In the genomic region with DNA sequence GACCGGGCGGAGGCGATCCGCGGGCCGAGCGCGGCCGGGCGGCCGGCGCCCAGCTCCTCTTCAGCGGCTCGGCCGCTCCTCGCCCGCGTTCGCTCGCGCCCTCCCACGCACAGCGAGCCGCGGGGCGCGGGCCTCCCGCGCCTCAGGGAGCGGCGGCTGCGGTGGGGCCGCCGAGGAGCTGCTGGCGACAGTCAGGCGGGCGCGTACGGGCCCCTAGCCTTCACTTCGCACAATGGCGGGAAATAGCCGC, we compare ENCODE assay signal across 1 cellular context.
TF ChIP-seq lines count a peak whose summit lies in the region.

A gene with protein sequence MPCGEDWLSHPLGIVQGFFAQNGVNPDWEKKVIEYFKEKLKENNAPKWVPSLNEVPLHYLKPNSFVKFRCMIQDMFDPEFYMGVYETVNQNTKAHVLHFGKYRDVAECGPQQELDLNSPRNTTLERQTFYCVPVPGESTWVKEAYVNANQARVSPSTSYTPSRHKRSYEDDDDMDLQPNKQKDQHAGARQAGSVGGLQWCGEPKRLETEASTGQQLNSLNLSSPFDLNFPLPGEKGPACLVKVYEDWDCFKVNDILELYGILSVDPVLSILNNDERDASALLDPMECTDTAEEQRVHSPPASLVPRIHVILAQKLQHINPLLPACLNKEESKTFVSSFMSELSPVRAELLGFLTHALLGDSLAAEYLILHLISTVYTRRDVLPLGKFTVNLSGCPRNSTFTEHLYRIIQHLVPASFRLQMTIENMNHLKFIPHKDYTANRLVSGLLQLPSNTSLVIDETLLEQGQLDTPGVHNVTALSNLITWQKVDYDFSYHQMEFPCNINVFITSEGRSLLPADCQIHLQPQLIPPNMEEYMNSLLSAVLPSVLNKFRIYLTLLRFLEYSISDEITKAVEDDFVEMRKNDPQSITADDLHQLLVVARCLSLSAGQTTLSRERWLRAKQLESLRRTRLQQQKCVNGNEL (minus strand): TSS at position 234 of the 250 bp plus-strand sequence. CDS start 259 bp downstream, outside the sequence.

TF ChIP-seq in HepG2, 621 proteins besides CTCF, POLR2A, EP300 and RAD21 (continued from another document and continues in another):
- TF ChIP-seq, protein P1, sequence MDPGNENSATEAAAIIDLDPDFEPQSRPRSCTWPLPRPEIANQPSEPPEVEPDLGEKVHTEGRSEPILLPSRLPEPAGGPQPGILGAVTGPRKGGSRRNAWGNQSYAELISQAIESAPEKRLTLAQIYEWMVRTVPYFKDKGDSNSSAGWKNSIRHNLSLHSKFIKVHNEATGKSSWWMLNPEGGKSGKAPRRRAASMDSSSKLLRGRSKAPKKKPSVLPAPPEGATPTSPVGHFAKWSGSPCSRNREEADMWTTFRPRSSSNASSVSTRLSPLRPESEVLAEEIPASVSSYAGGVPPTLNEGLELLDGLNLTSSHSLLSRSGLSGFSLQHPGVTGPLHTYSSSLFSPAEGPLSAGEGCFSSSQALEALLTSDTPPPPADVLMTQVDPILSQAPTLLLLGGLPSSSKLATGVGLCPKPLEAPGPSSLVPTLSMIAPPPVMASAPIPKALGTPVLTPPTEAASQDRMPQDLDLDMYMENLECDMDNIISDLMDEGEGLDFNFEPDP (CRISPR knock-in tag; conservative IDR thresholded peaks at IDR 0.05) = no peak
- TF ChIP-seq, protein P2, sequence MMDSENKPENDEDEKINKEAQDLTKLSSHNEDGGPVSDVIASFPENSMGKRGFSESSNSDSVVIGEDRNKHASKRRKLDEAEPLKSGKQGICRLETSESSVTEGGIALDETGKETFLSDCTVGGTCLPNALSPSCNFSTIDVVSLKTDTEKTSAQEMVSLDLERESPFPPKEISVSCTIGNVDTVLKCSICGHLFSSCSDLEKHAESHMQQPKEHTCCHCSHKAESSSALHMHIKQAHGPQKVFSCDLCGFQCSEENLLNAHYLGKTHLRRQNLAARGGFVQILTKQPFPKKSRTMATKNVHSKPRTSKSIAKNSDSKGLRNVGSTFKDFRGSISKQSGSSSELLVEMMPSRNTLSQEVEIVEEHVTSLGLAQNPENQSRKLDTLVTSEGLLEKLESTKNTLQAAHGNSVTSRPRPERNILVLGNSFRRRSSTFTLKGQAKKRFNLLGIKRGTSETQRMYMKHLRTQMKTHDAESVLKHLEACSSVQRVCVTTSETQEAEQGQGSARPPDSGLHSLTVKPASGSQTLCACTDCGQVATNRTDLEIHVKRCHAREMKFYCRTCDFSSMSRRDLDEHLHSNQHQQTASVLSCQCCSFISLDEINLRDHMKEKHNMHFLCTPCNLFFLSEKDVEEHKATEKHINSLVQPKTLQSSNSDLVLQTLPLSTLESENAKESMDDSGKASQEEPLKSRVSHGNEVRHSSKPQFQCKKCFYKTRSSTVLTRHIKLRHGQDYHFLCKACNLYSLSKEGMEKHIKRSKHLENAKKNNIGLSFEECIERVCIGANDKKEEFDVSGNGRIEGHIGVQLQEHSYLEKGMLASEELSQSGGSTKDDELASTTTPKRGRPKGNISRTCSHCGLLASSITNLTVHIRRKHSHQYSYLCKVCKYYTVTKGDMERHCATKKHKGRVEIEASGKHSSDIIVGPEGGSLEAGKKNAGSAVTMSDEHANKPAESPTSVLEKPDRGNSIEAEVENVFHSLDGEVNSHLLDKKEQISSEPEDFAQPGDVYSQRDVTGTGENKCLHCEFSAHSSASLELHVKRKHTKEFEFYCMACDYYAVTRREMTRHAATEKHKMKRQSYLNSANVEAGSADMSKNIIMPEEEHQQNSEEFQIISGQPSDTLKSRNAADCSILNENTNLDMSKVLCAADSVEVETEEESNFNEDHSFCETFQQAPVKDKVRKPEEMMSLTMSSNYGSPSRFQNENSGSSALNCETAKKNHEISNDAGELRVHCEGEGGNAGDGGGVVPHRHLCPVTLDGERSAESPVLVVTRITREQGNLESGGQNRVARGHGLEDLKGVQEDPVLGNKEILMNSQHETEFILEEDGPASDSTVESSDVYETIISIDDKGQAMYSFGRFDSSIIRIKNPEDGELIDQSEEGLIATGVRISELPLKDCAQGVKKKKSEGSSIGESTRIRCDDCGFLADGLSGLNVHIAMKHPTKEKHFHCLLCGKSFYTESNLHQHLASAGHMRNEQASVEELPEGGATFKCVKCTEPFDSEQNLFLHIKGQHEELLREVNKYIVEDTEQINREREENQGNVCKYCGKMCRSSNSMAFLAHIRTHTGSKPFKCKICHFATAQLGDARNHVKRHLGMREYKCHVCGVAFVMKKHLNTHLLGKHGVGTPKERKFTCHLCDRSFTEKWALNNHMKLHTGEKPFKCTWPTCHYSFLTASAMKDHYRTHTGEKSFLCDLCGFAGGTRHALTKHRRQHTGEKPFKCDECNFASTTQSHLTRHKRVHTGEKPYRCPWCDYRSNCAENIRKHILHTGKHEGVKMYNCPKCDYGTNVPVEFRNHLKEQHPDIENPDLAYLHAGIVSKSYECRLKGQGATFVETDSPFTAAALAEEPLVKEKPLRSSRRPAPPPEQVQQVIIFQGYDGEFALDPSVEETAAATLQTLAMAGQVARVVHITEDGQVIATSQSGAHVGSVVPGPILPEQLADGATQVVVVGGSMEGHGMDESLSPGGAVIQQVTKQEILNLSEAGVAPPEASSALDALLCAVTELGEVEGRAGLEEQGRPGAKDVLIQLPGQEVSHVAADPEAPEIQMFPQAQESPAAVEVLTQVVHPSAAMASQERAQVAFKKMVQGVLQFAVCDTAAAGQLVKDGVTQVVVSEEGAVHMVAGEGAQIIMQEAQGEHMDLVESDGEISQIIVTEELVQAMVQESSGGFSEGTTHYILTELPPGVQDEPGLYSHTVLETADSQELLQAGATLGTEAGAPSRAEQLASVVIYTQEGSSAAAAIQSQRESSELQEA (CRISPR knock-in tag; IDR thresholded peaks at IDR 0.05; ENCODE audit: not compliant biosample characterization) = no peak
- TF ChIP-seq TMF1 (CRISPR knock-in tag; IDR thresholded peaks at IDR 0.05; ENCODE audit: low read depth) = 0 out of 2 replicates have a peak, but pooled peaks have one; percentile 47
- no peak for TF ChIP-seq RBM22 (optimal IDR thresholded peaks at IDR 0.05; ENCODE audit: low read length)
- TF ChIP-seq CCDC6 (CRISPR knock-in tag; IDR thresholded peaks at IDR 0.05) = 0 out of 2 replicates have a peak, but pooled peaks have one; percentile 62
- no peak for TF ChIP-seq MAFG (CRISPR knock-in tag; IDR thresholded peaks at IDR 0.05)
- 0 out of 2 replicates have a peak, but pooled peaks have one; percentile 20 for TF ChIP-seq SNAI1 (CRISPR knock-in tag; IDR thresholded peaks at IDR 0.05; ENCODE audit: borderline replicate concordance)
- no peak for TF ChIP-seq ZBTB3 (CRISPR knock-in tag; IDR thresholded peaks at IDR 0.05; ENCODE audit: borderline replicate concordance, low read depth)
- no peak for TF ChIP-seq ZNF780A (CRISPR knock-in tag; IDR thresholded peaks at IDR 0.05)
- TF ChIP-seq MEF2D (CRISPR knock-in tag; IDR thresholded peaks at IDR 0.05) = no peak
- 0 out of 2 replicates have a peak, but pooled peaks have one; percentile 25 for TF ChIP-seq ZNF230 (CRISPR knock-in tag; IDR thresholded peaks at IDR 0.05)
- no peak for TF ChIP-seq FOXK1 (CRISPR knock-in tag; IDR thresholded peaks at IDR 0.05; ENCODE audit: borderline replicate concordance, low read depth)
- TF ChIP-seq, protein P3, sequence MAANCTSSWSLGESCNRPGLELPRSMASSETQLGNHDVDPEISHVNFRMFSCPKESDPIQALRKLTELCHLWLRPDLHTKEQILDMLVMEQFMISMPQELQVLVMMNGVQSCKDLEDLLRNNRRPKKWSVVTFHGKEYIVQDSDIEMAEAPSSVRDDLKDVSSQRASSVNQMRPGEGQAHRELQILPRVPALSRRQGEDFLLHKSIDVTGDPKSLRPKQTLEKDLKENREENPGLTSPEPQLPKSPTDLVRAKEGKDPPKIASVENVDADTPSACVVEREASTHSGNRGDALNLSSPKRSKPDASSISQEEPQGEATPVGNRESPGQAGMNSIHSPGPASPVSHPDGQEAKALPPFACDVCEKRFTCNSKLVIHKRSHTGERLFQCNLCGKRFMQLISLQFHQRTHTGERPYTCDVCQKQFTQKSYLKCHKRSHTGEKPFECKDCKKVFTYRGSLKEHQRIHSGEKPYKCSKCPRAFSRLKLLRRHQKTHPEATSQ (CRISPR knock-in tag; IDR thresholded peaks at IDR 0.05; ENCODE audit: borderline replicate concordance) = no peak
- 0 out of 2 replicates have a peak, but pooled peaks have one; percentile 15 for TF ChIP-seq ZNF446 (CRISPR knock-in tag; IDR thresholded peaks at IDR 0.05)
- no peak for TF ChIP-seq GFI1 (CRISPR knock-in tag; IDR thresholded peaks at IDR 0.05; ENCODE audit: borderline replicate concordance)
- no peak for TF ChIP-seq ZNF557 (CRISPR knock-in tag; IDR thresholded peaks at IDR 0.05)
- TF ChIP-seq, protein P4, sequence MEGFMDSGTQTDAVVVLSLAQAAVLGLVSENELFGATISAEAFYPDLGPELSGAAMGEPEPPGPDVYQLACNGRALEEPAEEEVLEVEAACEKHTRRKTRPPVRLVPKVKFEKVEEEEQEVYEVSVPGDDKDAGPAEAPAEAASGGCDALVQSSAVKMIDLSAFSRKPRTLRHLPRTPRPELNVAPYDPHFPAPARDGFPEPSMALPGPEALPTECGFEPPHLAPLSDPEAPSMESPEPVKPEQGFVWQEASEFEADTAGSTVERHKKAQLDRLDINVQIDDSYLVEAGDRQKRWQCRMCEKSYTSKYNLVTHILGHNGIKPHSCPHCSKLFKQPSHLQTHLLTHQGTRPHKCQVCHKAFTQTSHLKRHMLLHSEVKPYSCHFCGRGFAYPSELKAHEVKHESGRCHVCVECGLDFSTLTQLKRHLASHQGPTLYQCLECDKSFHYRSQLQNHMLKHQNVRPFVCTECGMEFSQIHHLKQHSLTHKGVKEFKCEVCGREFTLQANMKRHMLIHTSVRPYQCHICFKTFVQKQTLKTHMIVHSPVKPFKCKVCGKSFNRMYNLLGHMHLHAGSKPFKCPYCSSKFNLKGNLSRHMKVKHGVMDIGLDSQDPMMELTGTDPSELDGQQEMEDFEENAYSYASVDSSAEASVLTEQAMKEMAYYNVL (CRISPR knock-in tag; IDR thresholded peaks at IDR 0.05; ENCODE audit: borderline replicate concordance) = 0 out of 2 replicates have a peak, but pooled peaks have one; percentile 8
- TF ChIP-seq, protein P5, sequence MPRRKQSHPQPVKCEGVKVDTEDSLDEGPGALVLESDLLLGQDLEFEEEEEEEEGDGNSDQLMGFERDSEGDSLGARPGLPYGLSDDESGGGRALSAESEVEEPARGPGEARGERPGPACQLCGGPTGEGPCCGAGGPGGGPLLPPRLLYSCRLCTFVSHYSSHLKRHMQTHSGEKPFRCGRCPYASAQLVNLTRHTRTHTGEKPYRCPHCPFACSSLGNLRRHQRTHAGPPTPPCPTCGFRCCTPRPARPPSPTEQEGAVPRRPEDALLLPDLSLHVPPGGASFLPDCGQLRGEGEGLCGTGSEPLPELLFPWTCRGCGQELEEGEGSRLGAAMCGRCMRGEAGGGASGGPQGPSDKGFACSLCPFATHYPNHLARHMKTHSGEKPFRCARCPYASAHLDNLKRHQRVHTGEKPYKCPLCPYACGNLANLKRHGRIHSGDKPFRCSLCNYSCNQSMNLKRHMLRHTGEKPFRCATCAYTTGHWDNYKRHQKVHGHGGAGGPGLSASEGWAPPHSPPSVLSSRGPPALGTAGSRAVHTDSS (CRISPR knock-in tag; conservative IDR thresholded peaks at IDR 0.05) = no peak
- 0 out of 2 replicates have a peak, but pooled peaks have one; percentile 40 for TF ChIP-seq ZNF678 (CRISPR knock-in tag; IDR thresholded peaks at IDR 0.05)
- no peak for TF ChIP-seq SALL1 (CRISPR knock-in tag; IDR thresholded peaks at IDR 0.05)
- TF ChIP-seq SNAPC2 (CRISPR knock-in tag; IDR thresholded peaks at IDR 0.05) = no peak
- no peak for TF ChIP-seq SAFB2 (CRISPR knock-in tag; IDR thresholded peaks at IDR 0.05; ENCODE audit: borderline replicate concordance, low read depth)
- 0 out of 2 replicates have a peak, but pooled peaks have one; percentile 30 for TF ChIP-seq ZNF546 (CRISPR knock-in tag; conservative IDR thresholded peaks at IDR 0.05)
- no peak for TF ChIP-seq ZNF329 (CRISPR knock-in tag; IDR thresholded peaks at IDR 0.05; ENCODE audit: low read depth)
- peak; percentile 83 for TF ChIP-seq RBFOX2 (IDR thresholded peaks at IDR 0.05; ENCODE audit: low read depth, low read length)
- TF ChIP-seq NBN (conservative IDR thresholded peaks at IDR 0.05) = no peak
- no peak for TF ChIP-seq HDAC6 (IDR thresholded peaks at IDR 0.05; ENCODE audit: low read depth, low read length)
- TF ChIP-seq MYC (CRISPR knock-in tag; IDR thresholded peaks at IDR 0.05; ENCODE audit: borderline replicate concordance) = no peak
- TF ChIP-seq, protein P6, sequence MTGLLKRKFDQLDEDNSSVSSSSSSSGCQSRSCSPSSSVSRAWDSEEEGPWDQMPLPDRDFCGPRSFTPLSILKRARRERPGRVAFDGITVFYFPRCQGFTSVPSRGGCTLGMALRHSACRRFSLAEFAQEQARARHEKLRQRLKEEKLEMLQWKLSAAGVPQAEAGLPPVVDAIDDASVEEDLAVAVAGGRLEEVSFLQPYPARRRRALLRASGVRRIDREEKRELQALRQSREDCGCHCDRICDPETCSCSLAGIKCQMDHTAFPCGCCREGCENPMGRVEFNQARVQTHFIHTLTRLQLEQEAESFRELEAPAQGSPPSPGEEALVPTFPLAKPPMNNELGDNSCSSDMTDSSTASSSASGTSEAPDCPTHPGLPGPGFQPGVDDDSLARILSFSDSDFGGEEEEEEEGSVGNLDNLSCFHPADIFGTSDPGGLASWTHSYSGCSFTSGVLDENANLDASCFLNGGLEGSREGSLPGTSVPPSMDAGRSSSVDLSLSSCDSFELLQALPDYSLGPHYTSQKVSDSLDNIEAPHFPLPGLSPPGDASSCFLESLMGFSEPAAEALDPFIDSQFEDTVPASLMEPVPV (CRISPR knock-in tag; IDR thresholded peaks at IDR 0.05) = no peak
- TF ChIP-seq KDM2A (CRISPR knock-in tag; IDR thresholded peaks at IDR 0.05; ENCODE audit: borderline replicate concordance, low read depth) = no peak
- no peak for TF ChIP-seq ZNF17 (CRISPR knock-in tag; IDR thresholded peaks at IDR 0.05)
- TF ChIP-seq, protein P7, sequence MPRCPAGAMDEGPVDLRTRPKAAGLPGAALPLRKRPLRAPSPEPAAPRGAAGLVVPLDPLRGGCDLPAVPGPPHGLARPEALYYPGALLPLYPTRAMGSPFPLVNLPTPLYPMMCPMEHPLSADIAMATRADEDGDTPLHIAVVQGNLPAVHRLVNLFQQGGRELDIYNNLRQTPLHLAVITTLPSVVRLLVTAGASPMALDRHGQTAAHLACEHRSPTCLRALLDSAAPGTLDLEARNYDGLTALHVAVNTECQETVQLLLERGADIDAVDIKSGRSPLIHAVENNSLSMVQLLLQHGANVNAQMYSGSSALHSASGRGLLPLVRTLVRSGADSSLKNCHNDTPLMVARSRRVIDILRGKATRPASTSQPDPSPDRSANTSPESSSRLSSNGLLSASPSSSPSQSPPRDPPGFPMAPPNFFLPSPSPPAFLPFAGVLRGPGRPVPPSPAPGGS (CRISPR knock-in tag; IDR thresholded peaks at IDR 0.05) = no peak; the same call in 1 of the 2 replicates
- no peak for TF ChIP-seq ZNF432 (CRISPR knock-in tag; IDR thresholded peaks at IDR 0.05; ENCODE audit: borderline replicate concordance)
- no peak for TF ChIP-seq ZMYM4 (CRISPR knock-in tag; IDR thresholded peaks at IDR 0.05)
- peak; percentile 24 for TF ChIP-seq AGO1 (IDR thresholded peaks at IDR 0.05; ENCODE audit: low read depth, low read length, poor library complexity, severe bottlenecking)
- peak; percentile 56; the same call in 1 of the 2 replicates for TF ChIP-seq ZNF430 (CRISPR knock-in tag; IDR thresholded peaks at IDR 0.05)
- no peak for TF ChIP-seq ARID2 (CRISPR knock-in tag; IDR thresholded peaks at IDR 0.05; ENCODE audit: borderline replicate concordance)
- TF ChIP-seq GPN1 (CRISPR knock-in tag; IDR thresholded peaks at IDR 0.05; ENCODE audit: borderline replicate concordance) = no peak
- TF ChIP-seq ZSCAN20 (CRISPR knock-in tag; IDR thresholded peaks at IDR 0.05; ENCODE audit: borderline replicate concordance) = no peak
- TF ChIP-seq NR2F2 (IDR thresholded peaks at IDR 0.05; ENCODE audit: borderline replicate concordance, low read depth) = 0 out of 2 replicates have a peak, but pooled peaks have one; percentile 16
- TF ChIP-seq, protein P8, sequence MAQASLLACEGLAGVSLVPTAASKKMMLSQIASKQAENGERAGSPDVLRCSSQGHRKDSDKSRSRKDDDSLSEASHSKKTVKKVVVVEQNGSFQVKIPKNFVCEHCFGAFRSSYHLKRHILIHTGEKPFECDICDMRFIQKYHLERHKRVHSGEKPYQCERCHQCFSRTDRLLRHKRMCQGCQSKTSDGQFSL (CRISPR knock-in tag; IDR thresholded peaks at IDR 0.05) = no peak
